ENCODE assay signal across 1 cellular context in genomic region chr6:155038104-155038503, GRCh38.
TF ChIP-seq lines count a peak whose summit lies in the region.

No MANE protein-coding gene starts in this region.

TF ChIP-seq in endothelial cell of umbilical vein, 7 proteins besides CTCF, POLR2A, EP300 and RAD21:
- TF ChIP-seq POLR2AphosphoS5 (IDR thresholded peaks at IDR 0.05; ENCODE audit: insufficient read depth, low read depth, low read length) (no peak), FOS (IDR thresholded peaks at IDR 0.05; ENCODE audit: borderline replicate concordance, insufficient read depth, low read length) (no peak), EZH2 (IDR thresholded peaks at IDR 0.05; ENCODE audit: borderline replicate concordance, low read depth, low read length, severe bottlenecking) (no peak), GATA2 (IDR thresholded peaks at IDR 0.05; ENCODE audit: insufficient read depth, insufficient read length, low read depth, low read length) (no peak), MYC (IDR thresholded peaks at IDR 0.05; ENCODE audit: low read depth, low read length) (no peak), MAX (IDR thresholded peaks at IDR 0.05; ENCODE audit: insufficient read depth, insufficient read length) (no peak), JUN (IDR thresholded peaks at IDR 0.05; ENCODE audit: borderline replicate concordance, insufficient read depth, insufficient read length, low read depth) (no peak)
TF ChIP-seq in endothelial cell of umbilical vein: peak in this region for 0.
